Comparison of ENCODE assay signal across 8 cellular contexts in the genomic region with DNA sequence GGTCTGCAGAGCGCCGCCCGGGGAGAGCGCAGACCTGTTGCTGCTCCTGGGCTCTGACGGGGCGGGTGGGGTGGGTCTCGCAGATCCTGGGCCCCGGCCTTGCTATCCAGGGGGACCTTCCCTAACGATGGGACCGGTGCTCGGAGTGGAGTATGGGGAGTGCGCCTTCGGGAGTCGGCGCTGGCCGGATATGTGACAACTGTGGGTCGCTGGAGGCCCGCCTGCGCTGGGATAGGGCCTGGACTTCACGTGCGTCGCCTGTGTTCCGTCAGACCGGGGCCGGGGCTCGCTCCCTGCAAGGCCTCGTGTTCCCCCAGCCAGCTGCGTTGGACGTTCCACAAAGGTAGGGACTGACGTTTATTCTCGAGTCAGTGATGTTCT. TPM values are rescaled to one million over a fixed set of nuclear protein-coding genes. Genes with fewer than 3 reads are reported as not detected.
A peak's percentile ranks its signal among the peaks of the same experiment; 100 is the strongest.
DNase-seq lines count a peak whose midpoint lies in the region; ATAC-seq and TF ChIP-seq lines count a peak whose summit lies in the region.

No MANE protein-coding gene starts in this region.

- H3K4me1 ChIP-seq in fibroblast of lung (ENCODE audit: control insufficient read depth, extremely low read depth, insufficient read depth, low read length): no peaks in the 10 kb centered on the region

- H3K4me3 Mint-ChIP-seq in WTC11 (peak overlapping the region; percentile 70), nephron progenitor cell (peak overlapping the region; percentile 87)

- DNase-seq in COR-L47 (lab: John Stamatoyannopoulos, UW) (peak; percentile 11), WTC11 (ENCODE audit: low spot score) (peak; percentile 26), fibroblast of lung (ENCODE audit: low read depth in 2 of 2) (peak; percentile 26 to 28), nephron progenitor cell (peak; percentile 47), GM10248 (ENCODE audit: extremely low spot score) (no peak), NCI-H446 (lab: John Stamatoyannopoulos, UW) (no peak), mesenteric fat pad (ENCODE audit: low spot score) (no peak)

- H3K27ac Mint-ChIP-seq in WTC11: no peak overlapping the region
- no peak overlapping the region for H3K27ac Mint-ChIP-seq in nephron progenitor cell

- CTCF ChIA-PET in WTC11 (lab: Charles Lee) (no interaction called here), GM10248 (lab: Yijun Ruan, JAX) (no interaction called here)

- peak overlapping the region; percentile 66 for H3K9ac ChIP-seq in fibroblast of lung (ENCODE audit: insufficient read depth, low read length)

- peak; percentile 3 for ATAC-seq in HG02884 (IDR thresholded peaks at IDR 0.05; ENCODE audit: unreplicated experiment)
- ATAC-seq in WTC11: peak; percentile 14

- H3K36me3 Mint-ChIP-seq in WTC11 (no peaks in the 10 kb centered on the region), nephron progenitor cell (ENCODE audit: low read depth) (peaks cover 23% of the 10 kb centered on the region)

- POLR2A ChIA-PET in WTC11 (lab: Charles Lee) (no interaction called here), GM10248 (lab: Yijun Ruan, JAX) (no interaction called here)

- peak overlapping the region; percentile 6 for H3K4me2 ChIP-seq in fibroblast of lung (ENCODE audit: extremely low read depth, insufficient read depth, low read length)

- peaks cover 44% of the 10 kb centered on the region for H3K79me2 ChIP-seq in fibroblast of lung (ENCODE audit: control insufficient read depth, insufficient read depth, low read length)

- H3K4me1 Mint-ChIP-seq in WTC11: peaks cover 34% of the 10 kb centered on the region
- H3K4me1 Mint-ChIP-seq in nephron progenitor cell: peaks cover 52% of the 10 kb centered on the region

- no peaks in the 10 kb centered on the region for H4K20me1 ChIP-seq in fibroblast of lung (ENCODE audit: control insufficient read depth, extremely low read depth, insufficient read depth, low read length)

- H3K4me3 ChIP-seq in fibroblast of lung (replicated peaks in 1 of 4; ENCODE audit: control extremely low read depth in 1 of 4, insufficient read depth in 1 of 4, low read depth in 3 of 4, low read length in 4 of 4): peak overlapping the region; percentile 31 to 67 (median 63)

- H3K27me3 Mint-ChIP-seq in WTC11 (ENCODE audit: low read depth) (peaks cover 15% of the 10 kb centered on the region), nephron progenitor cell (ENCODE audit: low read depth, poor library complexity) (no peaks in the 10 kb centered on the region)

- H3K9me3 Mint-ChIP-seq in WTC11 (no peaks in the 10 kb centered on the region), nephron progenitor cell (peaks cover 36% of the 10 kb centered on the region)

- H3K27ac ChIP-seq in fibroblast of lung (ENCODE audit: insufficient read depth, low read length): peak overlapping the region; percentile 57

- no peak for TF ChIP-seq CTCF in WTC11 (IDR thresholded peaks at IDR 0.05)
- no peak for TF ChIP-seq CTCF in fibroblast of lung (conservative IDR thresholded peaks at IDR 0.05 in 1 of 2, IDR thresholded peaks at IDR 0.05 in 1 of 2; ENCODE audit: low read depth in 1 of 2, low read length in 2 of 2)
- no peak for TF ChIP-seq CTCF in nephron progenitor cell (IDR thresholded peaks at IDR 0.05)
- no peak for TF ChIP-seq CTCF in GM10248 (IDR thresholded peaks at IDR 0.05; ENCODE audit: control extremely low read depth, extremely low read depth, low read depth, missing control alignments)

- no peaks in the 10 kb centered on the region for H3K27me3 ChIP-seq in fibroblast of lung (ENCODE audit: control insufficient read depth, insufficient read depth, low read length)

- H3K9me3 ChIP-seq in fibroblast of lung (ENCODE audit: control insufficient read depth, insufficient read depth, low read depth, low read length): no peaks in the 10 kb centered on the region

- no peaks in the 10 kb centered on the region for H3K36me3 ChIP-seq in fibroblast of lung (ENCODE audit: control insufficient read depth, insufficient read depth, low read length)

- H2AFZ ChIP-seq in fibroblast of lung (ENCODE audit: low read length): no peak overlapping the region

TF ChIP-seq in WTC11, 78 proteins besides CTCF, POLR2A, EP300 and RAD21:
- TF ChIP-seq GRHL2 (CRISPR knock-in tag; IDR thresholded peaks at IDR 0.05; ENCODE audit: insufficient replicate concordance, severe bottlenecking) (no peak), GABPB1 (CRISPR knock-in tag; IDR thresholded peaks at IDR 0.05) (no peak), TEAD1 (CRISPR knock-in tag; IDR thresholded peaks at IDR 0.05) (no peak), IRF2 (CRISPR knock-in tag; IDR thresholded peaks at IDR 0.05; ENCODE audit: borderline replicate concordance, low read depth) (no peak), EMX1 (CRISPR knock-in tag; IDR thresholded peaks at IDR 0.05) (no peak), TP53 (CRISPR knock-in tag; IDR thresholded peaks at IDR 0.05) (no peak), ATF1 (CRISPR knock-in tag; IDR thresholded peaks at IDR 0.05) (no peak), ZNF219 (CRISPR knock-in tag; IDR thresholded peaks at IDR 0.05; ENCODE audit: borderline replicate concordance) (no peak), ZNF416 (CRISPR knock-in tag; IDR thresholded peaks at IDR 0.05) (no peak), ZNF138 (CRISPR knock-in tag; conservative IDR thresholded peaks at IDR 0.05) (no peak), ZNF671 (CRISPR knock-in tag; IDR thresholded peaks at IDR 0.05) (no peak), SOX15 (CRISPR knock-in tag; IDR thresholded peaks at IDR 0.05) (no peak)
- TF ChIP-seq, protein P1, sequence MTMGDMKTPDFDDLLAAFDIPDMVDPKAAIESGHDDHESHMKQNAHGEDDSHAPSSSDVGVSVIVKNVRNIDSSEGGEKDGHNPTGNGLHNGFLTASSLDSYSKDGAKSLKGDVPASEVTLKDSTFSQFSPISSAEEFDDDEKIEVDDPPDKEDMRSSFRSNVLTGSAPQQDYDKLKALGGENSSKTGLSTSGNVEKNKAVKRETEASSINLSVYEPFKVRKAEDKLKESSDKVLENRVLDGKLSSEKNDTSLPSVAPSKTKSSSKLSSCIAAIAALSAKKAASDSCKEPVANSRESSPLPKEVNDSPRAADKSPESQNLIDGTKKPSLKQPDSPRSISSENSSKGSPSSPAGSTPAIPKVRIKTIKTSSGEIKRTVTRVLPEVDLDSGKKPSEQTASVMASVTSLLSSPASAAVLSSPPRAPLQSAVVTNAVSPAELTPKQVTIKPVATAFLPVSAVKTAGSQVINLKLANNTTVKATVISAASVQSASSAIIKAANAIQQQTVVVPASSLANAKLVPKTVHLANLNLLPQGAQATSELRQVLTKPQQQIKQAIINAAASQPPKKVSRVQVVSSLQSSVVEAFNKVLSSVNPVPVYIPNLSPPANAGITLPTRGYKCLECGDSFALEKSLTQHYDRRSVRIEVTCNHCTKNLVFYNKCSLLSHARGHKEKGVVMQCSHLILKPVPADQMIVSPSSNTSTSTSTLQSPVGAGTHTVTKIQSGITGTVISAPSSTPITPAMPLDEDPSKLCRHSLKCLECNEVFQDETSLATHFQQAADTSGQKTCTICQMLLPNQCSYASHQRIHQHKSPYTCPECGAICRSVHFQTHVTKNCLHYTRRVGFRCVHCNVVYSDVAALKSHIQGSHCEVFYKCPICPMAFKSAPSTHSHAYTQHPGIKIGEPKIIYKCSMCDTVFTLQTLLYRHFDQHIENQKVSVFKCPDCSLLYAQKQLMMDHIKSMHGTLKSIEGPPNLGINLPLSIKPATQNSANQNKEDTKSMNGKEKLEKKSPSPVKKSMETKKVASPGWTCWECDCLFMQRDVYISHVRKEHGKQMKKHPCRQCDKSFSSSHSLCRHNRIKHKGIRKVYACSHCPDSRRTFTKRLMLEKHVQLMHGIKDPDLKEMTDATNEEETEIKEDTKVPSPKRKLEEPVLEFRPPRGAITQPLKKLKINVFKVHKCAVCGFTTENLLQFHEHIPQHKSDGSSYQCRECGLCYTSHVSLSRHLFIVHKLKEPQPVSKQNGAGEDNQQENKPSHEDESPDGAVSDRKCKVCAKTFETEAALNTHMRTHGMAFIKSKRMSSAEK (CRISPR knock-in tag; IDR thresholded peaks at IDR 0.05; ENCODE audit: borderline replicate concordance): no peak
- TF ChIP-seq, protein P2, sequence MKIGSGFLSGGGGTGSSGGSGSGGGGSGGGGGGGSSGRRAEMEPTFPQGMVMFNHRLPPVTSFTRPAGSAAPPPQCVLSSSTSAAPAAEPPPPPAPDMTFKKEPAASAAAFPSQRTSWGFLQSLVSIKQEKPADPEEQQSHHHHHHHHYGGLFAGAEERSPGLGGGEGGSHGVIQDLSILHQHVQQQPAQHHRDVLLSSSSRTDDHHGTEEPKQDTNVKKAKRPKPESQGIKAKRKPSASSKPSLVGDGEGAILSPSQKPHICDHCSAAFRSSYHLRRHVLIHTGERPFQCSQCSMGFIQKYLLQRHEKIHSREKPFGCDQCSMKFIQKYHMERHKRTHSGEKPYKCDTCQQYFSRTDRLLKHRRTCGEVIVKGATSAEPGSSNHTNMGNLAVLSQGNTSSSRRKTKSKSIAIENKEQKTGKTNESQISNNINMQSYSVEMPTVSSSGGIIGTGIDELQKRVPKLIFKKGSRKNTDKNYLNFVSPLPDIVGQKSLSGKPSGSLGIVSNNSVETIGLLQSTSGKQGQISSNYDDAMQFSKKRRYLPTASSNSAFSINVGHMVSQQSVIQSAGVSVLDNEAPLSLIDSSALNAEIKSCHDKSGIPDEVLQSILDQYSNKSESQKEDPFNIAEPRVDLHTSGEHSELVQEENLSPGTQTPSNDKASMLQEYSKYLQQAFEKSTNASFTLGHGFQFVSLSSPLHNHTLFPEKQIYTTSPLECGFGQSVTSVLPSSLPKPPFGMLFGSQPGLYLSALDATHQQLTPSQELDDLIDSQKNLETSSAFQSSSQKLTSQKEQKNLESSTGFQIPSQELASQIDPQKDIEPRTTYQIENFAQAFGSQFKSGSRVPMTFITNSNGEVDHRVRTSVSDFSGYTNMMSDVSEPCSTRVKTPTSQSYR (CRISPR knock-in tag; IDR thresholded peaks at IDR 0.05): no peak
- TF ChIP-seq, protein P3, sequence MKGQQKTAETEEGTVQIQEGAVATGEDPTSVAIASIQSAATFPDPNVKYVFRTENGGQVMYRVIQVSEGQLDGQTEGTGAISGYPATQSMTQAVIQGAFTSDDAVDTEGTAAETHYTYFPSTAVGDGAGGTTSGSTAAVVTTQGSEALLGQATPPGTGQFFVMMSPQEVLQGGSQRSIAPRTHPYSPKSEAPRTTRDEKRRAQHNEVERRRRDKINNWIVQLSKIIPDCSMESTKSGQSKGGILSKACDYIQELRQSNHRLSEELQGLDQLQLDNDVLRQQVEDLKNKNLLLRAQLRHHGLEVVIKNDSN (CRISPR knock-in tag; IDR thresholded peaks at IDR 0.05): no peak

RNA-seq across cellular contexts. Expression of a gene that starts 1.2 kb away (rescaled TPM):
- 22.2 to 27.7 TPM (median 24.1 TPM) in 3 replicates for total RNA-seq in WTC11 (2021)
- 22.1 and 29.4 TPM in 2 replicates for total RNA-seq in fibroblast of lung
- 25.8 and 29.4 TPM in 2 replicates for polyA plus RNA-seq in fibroblast of lung
- 23.3 and 27.4 TPM in 2 replicates for polyA plus RNA-seq in fibroblast of lung (2012)
- 75.6 and 89.4 TPM in 2 replicates for polyA minus RNA-seq in fibroblast of lung (ENCODE audit: low replicate concordance)
- total RNA-seq in mesenteric fat pad: 19.2 TPM

Comparison
In these comparisons a context has a peak if more than half of its experiments do, and no peak if none do; other contexts are left out.
1. DNase-seq: peak in COR-L47 (single experiment), WTC11 (single experiment), fibroblast of lung (2 of 2) and nephron progenitor cell (single experiment); none in GM10248 (single experiment), NCI-H446 (0 of 2) and mesenteric fat pad (single experiment).